23 cellular contexts compared by ENCODE assay signal in genomic region chr7:41659539-41659938, GRCh38.
"Had no signal": no experiment of that assay in that cellular context is flagged by ENCODE, and none has a peak within 500 bp of the region (broad histone marks: within the 10 kb centered on the region; RNA-seq: fewer than 3 reads in every experiment).

No MANE protein-coding gene starts in this region.

- H3K4me3 ChIP-seq: colonic mucosa, coronary artery, dorsolateral prefrontal cortex, esophagus muscularis mucosa, esophagus squamous epithelium, gastrocnemius medialis, gastroesophageal sphincter, heart left ventricle, heart right ventricle had no signal

- DNase-seq: colonic mucosa; cortex of kidney; dermis blood vessel endothelial cell; dorsolateral prefrontal cortex; effector CD4-positive, alpha-beta T cell; effector CD8-positive, alpha-beta T cell; effector memory CD4-positive, alpha-beta T cell; effector memory CD8-positive, alpha-beta T cell; endodermal cell; erythroblast; esophagus squamous epithelium; foreskin fibroblast; foreskin keratinocyte; foreskin melanocyte; gastrocnemius medialis; glutamatergic neuron; head of caudate nucleus; heart left ventricle; heart right ventricle had no signal

- H3K9me3 ChIP-seq: colonic mucosa, esophagus muscularis mucosa, esophagus squamous epithelium, gastrocnemius medialis, gastroesophageal sphincter, heart left ventricle, heart right ventricle had no signal

- H3K27ac ChIP-seq: colonic mucosa, coronary artery, dorsolateral prefrontal cortex, epithelial cell of prostate, esophagus muscularis mucosa, esophagus squamous epithelium, foreskin keratinocyte, gastrocnemius medialis, gastroesophageal sphincter, heart left ventricle, heart right ventricle had no signal

- H3K27me3 ChIP-seq: colonic mucosa, esophagus muscularis mucosa, foreskin keratinocyte, gastrocnemius medialis, gastroesophageal sphincter, heart left ventricle, heart right ventricle had no signal

- H3K36me3 ChIP-seq: colonic mucosa, esophagus muscularis mucosa, esophagus squamous epithelium, gastrocnemius medialis, gastroesophageal sphincter, heart left ventricle, heart right ventricle had no signal
